Comparison of ENCODE assay signal across 14 cellular contexts in genomic region chr9:38445154-38446043, GRCh38. TPM values are rescaled to one million over a fixed set of nuclear protein-coding genes. Genes with fewer than 3 reads are reported as not detected.
DNase-seq lines count a peak whose midpoint lies in the region; ATAC-seq and TF ChIP-seq lines count a peak whose summit lies in the region.
"Had no signal": no experiment of that assay in that cellular context is flagged by ENCODE, and none has a peak within 500 bp of the region (broad histone marks: within the 10 kb centered on the region; RNA-seq: fewer than 3 reads in every experiment).

No MANE protein-coding gene starts in this region.

- no peak for TF ChIP-seq CTCF in GM23338 (conservative IDR thresholded peaks at IDR 0.05; ENCODE audit: low read depth in 2 of 2)

- H4K20me1 ChIP-seq in GM23338 (replicated peaks; ENCODE audit: insufficient read depth) = no peaks in the 10 kb centered on the region; the same call in 1 of the 2 replicates

- no peaks in the 10 kb centered on the region for H3K36me3 Mint-ChIP-seq in GM23338 (ENCODE audit: low read depth)

- no peaks in the 10 kb centered on the region for H3K36me3 ChIP-seq in GM23338 (ENCODE audit: insufficient read depth)

- no peak overlapping the region for H3K27ac ChIP-seq in GM23338 (ENCODE audit: low read depth)
- H3K27ac ChIP-seq: A549, HL-60 had no signal

- no peak overlapping the region; the same call in 1 of the 2 replicates for H2AFZ ChIP-seq in GM23338

- no peak overlapping the region for H3K4me3 Mint-ChIP-seq in GM23338
- H3K4me3 Mint-ChIP-seq: brain had no signal

- DNase-seq in CD1c-positive myeloid dendritic cell (ENCODE audit: extremely low spot score) = peak; percentile 5
- DNase-seq in Kasumi-1 (lab: John Stamatoyannopoulos, UW) = peak; percentile 67 to 84
- no peak for DNase-seq in GM23338 (ENCODE audit: low spot score)
- DNase-seq in glomerular visceral epithelial cell (ENCODE audit: extremely low spot score) = no peak
- no peak for DNase-seq in HuH-7 (ENCODE audit: low spot score)
- DNase-seq in activated naive CD4-positive, alpha-beta T cell treated with Interleukin-2 at 50 U/mL for 16 hours = no peak
- DNase-seq: left colon, NCI-H226 had no signal

- H3K27ac Mint-ChIP-seq in GM23338 = no peak overlapping the region
- H3K27ac Mint-ChIP-seq: brain had no signal

- H3K9me2 ChIP-seq in GM23338 (ENCODE audit: insufficient read depth) = no peaks in the 10 kb centered on the region

- no peaks in the 10 kb centered on the region for H3F3A ChIP-seq in GM23338 (replicated peaks; ENCODE audit: low read depth)

- no peaks in the 10 kb centered on the region for H3K27me3 ChIP-seq in GM23338 (ENCODE audit: insufficient read depth)

- ATAC-seq in GM19324 (IDR thresholded peaks at IDR 0.05; ENCODE audit: low FRiP score, unreplicated experiment) (peak; percentile 90), HG02840 (IDR thresholded peaks at IDR 0.05; ENCODE audit: low FRiP score, unreplicated experiment) (peak; percentile 95), GM23338 (no peak)
- ATAC-seq: A549, left colon had no signal

- H3K4me1 Mint-ChIP-seq in GM23338 = peaks cover 2% of the 10 kb centered on the region
- H3K4me1 Mint-ChIP-seq: brain had no signal

- no peak overlapping the region for H3K4me3 ChIP-seq in GM23338
- H3K4me3 ChIP-seq: A549 had no signal

- H3K4me1 ChIP-seq in GM23338 (ENCODE audit: insufficient read depth) = no peaks in the 10 kb centered on the region; the same call in none of the 2 replicates

- H3K4me2 ChIP-seq in GM23338 = no peak overlapping the region
- H3K4me2 ChIP-seq: A549 had no signal

- no peaks in the 10 kb centered on the region for H3K9me3 Mint-ChIP-seq in GM23338

- H3K27me3 Mint-ChIP-seq in GM23338 (ENCODE audit: insufficient read depth, low read depth, poor library complexity) = peaks cover 2% of the 10 kb centered on the region

- no peaks in the 10 kb centered on the region for H3K79me2 ChIP-seq in GM23338 (replicated peaks; ENCODE audit: insufficient read depth)

TF ChIP-seq in GM23338, 12 proteins besides CTCF, POLR2A, EP300 and RAD21:
- TF ChIP-seq, protein P1, sequence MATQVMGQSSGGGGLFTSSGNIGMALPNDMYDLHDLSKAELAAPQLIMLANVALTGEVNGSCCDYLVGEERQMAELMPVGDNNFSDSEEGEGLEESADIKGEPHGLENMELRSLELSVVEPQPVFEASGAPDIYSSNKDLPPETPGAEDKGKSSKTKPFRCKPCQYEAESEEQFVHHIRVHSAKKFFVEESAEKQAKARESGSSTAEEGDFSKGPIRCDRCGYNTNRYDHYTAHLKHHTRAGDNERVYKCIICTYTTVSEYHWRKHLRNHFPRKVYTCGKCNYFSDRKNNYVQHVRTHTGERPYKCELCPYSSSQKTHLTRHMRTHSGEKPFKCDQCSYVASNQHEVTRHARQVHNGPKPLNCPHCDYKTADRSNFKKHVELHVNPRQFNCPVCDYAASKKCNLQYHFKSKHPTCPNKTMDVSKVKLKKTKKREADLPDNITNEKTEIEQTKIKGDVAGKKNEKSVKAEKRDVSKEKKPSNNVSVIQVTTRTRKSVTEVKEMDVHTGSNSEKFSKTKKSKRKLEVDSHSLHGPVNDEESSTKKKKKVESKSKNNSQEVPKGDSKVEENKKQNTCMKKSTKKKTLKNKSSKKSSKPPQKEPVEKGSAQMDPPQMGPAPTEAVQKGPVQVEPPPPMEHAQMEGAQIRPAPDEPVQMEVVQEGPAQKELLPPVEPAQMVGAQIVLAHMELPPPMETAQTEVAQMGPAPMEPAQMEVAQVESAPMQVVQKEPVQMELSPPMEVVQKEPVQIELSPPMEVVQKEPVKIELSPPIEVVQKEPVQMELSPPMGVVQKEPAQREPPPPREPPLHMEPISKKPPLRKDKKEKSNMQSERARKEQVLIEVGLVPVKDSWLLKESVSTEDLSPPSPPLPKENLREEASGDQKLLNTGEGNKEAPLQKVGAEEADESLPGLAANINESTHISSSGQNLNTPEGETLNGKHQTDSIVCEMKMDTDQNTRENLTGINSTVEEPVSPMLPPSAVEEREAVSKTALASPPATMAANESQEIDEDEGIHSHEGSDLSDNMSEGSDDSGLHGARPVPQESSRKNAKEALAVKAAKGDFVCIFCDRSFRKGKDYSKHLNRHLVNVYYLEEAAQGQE (IDR thresholded peaks at IDR 0.05; ENCODE audit: unreplicated experiment) = no peak
- TF ChIP-seq ZNF114 (CRISPR knock-in tag; IDR thresholded peaks at IDR 0.05) (no peak), POLR2AphosphoS5 (IDR thresholded peaks at IDR 0.05; ENCODE audit: low read depth) (no peak), EZH2 (IDR thresholded peaks at IDR 0.05; ENCODE audit: low read depth, unreplicated experiment) (no peak), NANOG (IDR thresholded peaks at IDR 0.05; ENCODE audit: borderline replicate concordance) (no peak), CREB1 (CRISPR knock-in tag; IDR thresholded peaks at IDR 0.05; ENCODE audit: low read depth) (no peak)

RNA-seq across cellular contexts. Expression of gene IGFBPL1, which starts 21.1 kb away (rescaled TPM):
- 75.6 and 78.5 TPM in 2 replicates for total RNA-seq in GM23338 (2014; rRNA removed; shearing (Covaris generic))
- 9.4 and 9.6 TPM in 2 replicates for polyA plus RNA-seq in GM23338 (2016; fragmentation: Nextera tagmentation; extraction: Ambion mirVana)
- total RNA-seq: activated CD8-positive, alpha-beta memory T cell treated with anti-CD3 and anti-CD28 coated beads for 36 hours had no signal

RNA-seq across cellular contexts. Expression of gene ALDH1B1, which starts 52.9 kb away (rescaled TPM):
- 74.8 and 79.7 TPM in 2 replicates for total RNA-seq in GM23338 (2014; rRNA removed; shearing (Covaris generic))
- polyA plus RNA-seq in GM23338 (2016; fragmentation: Nextera tagmentation; extraction: Ambion mirVana) = 35.5 and 37.5 TPM in 2 replicates

Comparison
In these comparisons a context has a peak if more than half of its experiments do, and no peak if none do; other contexts are left out.
1. DNase-seq: peak in CD1c-positive myeloid dendritic cell (single experiment) and Kasumi-1 (2 of 2); none in GM23338 (single experiment), glomerular visceral epithelial cell (single experiment), HuH-7 (single experiment) and activated naive CD4-positive, alpha-beta T cell treated with Interleukin-2 at 50 U/mL for 16 hours (single experiment).